In genomic region chr7:54339074-54339473, GRCh38 we compare ENCODE assay signal across 1 cellular context.
TF ChIP-seq lines count a peak whose summit lies in the region.

No MANE protein-coding gene starts in this region.

TF ChIP-seq in SK-N-SH, 30 proteins besides CTCF, POLR2A, EP300 and RAD21 (continued from another document):
- TF ChIP-seq REST (IDR thresholded peaks at IDR 0.05; ENCODE audit: low read depth, low read length) (no peak), NRF1 (IDR thresholded peaks at IDR 0.05; ENCODE audit: low read depth, low read length) (no peak), GATA2 (CRISPR knock-in tag; IDR thresholded peaks at IDR 0.05) (peak; percentile 97), POLR2AphosphoS5 (IDR thresholded peaks at IDR 0.05; ENCODE audit: low read depth, low read length) (peak; percentile 69)
TF ChIP-seq in SK-N-SH: peak in this region for 6.
